8 cellular contexts compared by ENCODE assay signal in genomic region chr1:10074059-10074854, GRCh38. TPM values are rescaled to one million over a fixed set of nuclear protein-coding genes. Genes with fewer than 3 reads are reported as not detected.
DNase-seq lines count a peak whose midpoint lies in the region; ATAC-seq, FAIRE-seq and TF ChIP-seq lines count a peak whose summit lies in the region.

No MANE protein-coding gene starts in this region.

- H3K4me1 Mint-ChIP-seq in T-helper 17 cell, result peaks cover 19% of the 10 kb centered on the region

- H3K27ac Mint-ChIP-seq in T-helper 17 cell, result peak overlapping the region; percentile 73

- DNase-seq in AG08395 (ENCODE audit: low spot score), result peak; percentile 98
- DNase-seq in H54 (ENCODE audit: insufficient read length, low spot score), result peak; percentile 75
- no peak for DNase-seq in T-helper 17 cell
- DNase-seq in astrocyte of the spinal cord (ENCODE audit: low read depth, low spot score), result peak; percentile 96
- DNase-seq in left lobe of liver (ENCODE audit: low spot score), result no peak
- peak; percentile 15 for DNase-seq in stimulated activated CD8-positive, alpha-beta memory T cell treated with anti-CD3 and anti-CD28 coated beads, Interleukin-12 subunit alpha, Interleukin-12 subunit beta, amount 100 ng/mL, for 24 hours (ENCODE audit: extremely low read depth)
- no peak for DNase-seq in NCI-H2081 treated with DMSO at 0.1 percent for 48 hours (lab: John Stamatoyannopoulos, UW)
- DNase-seq in NCI-H1092 (lab: John Stamatoyannopoulos, UW), result no peak

- no peaks in the 10 kb centered on the region for H3K9me3 ChIP-seq in T-helper 17 cell (ENCODE audit: control insufficient read depth, low read length, poor library complexity, severe bottlenecking)

- no peaks in the 10 kb centered on the region for H3K27me3 Mint-ChIP-seq in T-helper 17 cell

- peak; percentile 99 for FAIRE-seq in H54 (lab: Jason Lieb, UNC)

- TF ChIP-seq CTCF in astrocyte of the spinal cord (IDR thresholded peaks at IDR 0.05; ENCODE audit: low read depth, low read length), result no peak

- no peak overlapping the region for H3K4me3 Mint-ChIP-seq in T-helper 17 cell

- in situ Hi-C loops in astrocyte of the spinal cord (cut with HindIII; ENCODE audit: low sequenced_read_pairs), result no loop called here

- TF ChIP-seq POLR2A in H54 (IDR thresholded peaks at IDR 0.05; ENCODE audit: low read depth, low read length), result no peak

- H3K4me3 ChIP-seq in astrocyte of the spinal cord (ENCODE audit: low read depth, low read length), result no peak overlapping the region

- peaks cover 3% of the 10 kb centered on the region for H3K36me3 Mint-ChIP-seq in T-helper 17 cell (ENCODE audit: low read depth)

- ATAC-seq in T-helper 17 cell (peak; percentile 72), left lobe of liver (peak; percentile 31)

RNA-seq across cellular contexts. Expression of gene UBE4B, which starts 41.5 kb away (rescaled TPM):
- total RNA-seq in T-helper 17 cell, result 10 to 100 TPM; 34.3 to 36.8 TPM
- 21.6 TPM for total RNA-seq in left lobe of liver

Comparison
In these comparisons a context has a peak if more than half of its experiments do, and no peak if none do; other contexts are left out.
1. DNase-seq: peak in AG08395 (single experiment), H54 (single experiment), astrocyte of the spinal cord (single experiment) and stimulated activated CD8-positive, alpha-beta memory T cell treated with anti-CD3 and anti-CD28 coated beads, Interleukin-12 subunit alpha, Interleukin-12 subunit beta, amount 100 ng/mL, for 24 hours (single experiment); none in T-helper 17 cell (0 of 3), left lobe of liver (single experiment), NCI-H2081 treated with DMSO at 0.1 percent for 48 hours (single experiment) and NCI-H1092 (single experiment).